8 cellular contexts compared by ENCODE assay signal in genomic region chr18:50193796-50194622, GRCh38. TPM values are rescaled to one million over a fixed set of nuclear protein-coding genes. Genes with fewer than 3 reads are reported as not detected.
A peak's percentile ranks its signal among the peaks of the same experiment; 100 is the strongest.
DNase-seq lines count a peak whose midpoint lies in the region; ATAC-seq and TF ChIP-seq lines count a peak whose summit lies in the region.

No MANE protein-coding gene starts in this region.

- peaks cover 17% of the 10 kb centered on the region for H3K4me1 Mint-ChIP-seq in activated naive CD8-positive, alpha-beta T cell (ENCODE audit: low read depth)
- H3K4me1 Mint-ChIP-seq in activated naive CD8-positive, alpha-beta T cell treated with anti-CD3 and anti-CD28 coated beads, Interleukin-2, amount 50 U/mL, for 24 hours, result peaks cover 28% of the 10 kb centered on the region
- peaks cover 14% of the 10 kb centered on the region for H3K4me1 Mint-ChIP-seq in activated CD8-positive, alpha-beta T cell treated with anti-CD3 and anti-CD28 coated beads for 36 hours (ENCODE audit: low read depth)

- no peak for TF ChIP-seq POLR2A in transverse colon (IDR thresholded peaks at IDR 0.05)

- CTCF ChIA-PET in activated CD8-positive, alpha-beta T cell treated with anti-CD3 and anti-CD28 coated beads for 36 hours (lab: Charles Lee), result interaction anchor here (0.8 to 2.9 kb wide), 11 partner anchors 7 to 294 kb away, joined by 3 to 10 read pairs (median 4); no protein-coding TSS in a partner anchor

- no peak for ATAC-seq in activated naive CD8-positive, alpha-beta T cell treated with anti-CD3 and anti-CD28 coated beads, Interleukin-2, amount 50 U/mL, for 24 hours
- ATAC-seq in activated CD8-positive, alpha-beta T cell treated with anti-CD3 and anti-CD28 coated beads for 36 hours, result no peak

- H3K27ac Mint-ChIP-seq in activated naive CD8-positive, alpha-beta T cell, result no peak overlapping the region
- H3K27ac Mint-ChIP-seq in activated naive CD8-positive, alpha-beta T cell treated with anti-CD3 and anti-CD28 coated beads, Interleukin-2, amount 50 U/mL, for 24 hours, result no peak overlapping the region
- H3K27ac Mint-ChIP-seq in activated CD8-positive, alpha-beta T cell treated with anti-CD3 and anti-CD28 coated beads for 36 hours, result no peak overlapping the region

- in situ Hi-C loops in transverse colon (cut with MboI; ENCODE audit: low pct_ligation_motif_present in 1 of 4, low pct_unique_long_range_greater_than_20kb in 1 of 4, low sequenced_read_pairs in 3 of 4), result loop anchor here in 2 of 4 donors (10.0 kb wide), 2 partner anchors 79 to 179 kb away; no protein-coding TSS in a partner anchor

- H3K4me3 Mint-ChIP-seq in activated naive CD8-positive, alpha-beta T cell, result peak overlapping the region; percentile 55
- no peak overlapping the region for H3K4me3 Mint-ChIP-seq in activated naive CD8-positive, alpha-beta T cell treated with anti-CD3 and anti-CD28 coated beads, Interleukin-2, amount 50 U/mL, for 24 hours
- peak overlapping the region; percentile 31 for H3K4me3 Mint-ChIP-seq in activated CD8-positive, alpha-beta T cell treated with anti-CD3 and anti-CD28 coated beads for 36 hours

- H3K4me3 ChIP-seq in transverse colon, result peak overlapping the region; percentile 57 to 89 (median 72)

- H3K36me3 Mint-ChIP-seq in activated naive CD8-positive, alpha-beta T cell, result no peaks in the 10 kb centered on the region
- H3K36me3 Mint-ChIP-seq in activated naive CD8-positive, alpha-beta T cell treated with anti-CD3 and anti-CD28 coated beads, Interleukin-2, amount 50 U/mL, for 24 hours (ENCODE audit: low read depth), result no peaks in the 10 kb centered on the region
- H3K36me3 Mint-ChIP-seq in activated CD8-positive, alpha-beta T cell treated with anti-CD3 and anti-CD28 coated beads for 36 hours (ENCODE audit: low read depth), result no peaks in the 10 kb centered on the region

- POLR2A ChIA-PET in activated CD8-positive, alpha-beta T cell treated with anti-CD3 and anti-CD28 coated beads for 36 hours (lab: Charles Lee), result no interaction called here

- intact Hi-C loops in activated CD8-positive, alpha-beta T cell treated with anti-CD3 and anti-CD28 coated beads for 36 hours (cut with micrococcal nuclease), result no loop called here
- intact Hi-C loops in transverse colon (cut with DNase I; ENCODE audit: low total_unique reads), result no loop called here

- peaks cover 0 to 35% (median 13%) of the 10 kb centered on the region in 4 donors for H3K4me1 ChIP-seq in transverse colon

- H3K36me3 ChIP-seq in transverse colon, result no peaks in the 10 kb centered on the region

- WGBS in transverse colon (ENCODE audit: low coverage in 1 of 2), 2 donors, result 7% methylated on average over 66 of the region's 68 CpGs; no CpG with 5 or more reads in 1 of the 2 donors

- H3K9me3 Mint-ChIP-seq in activated naive CD8-positive, alpha-beta T cell (ENCODE audit: low read depth), result no peaks in the 10 kb centered on the region
- H3K9me3 Mint-ChIP-seq in activated naive CD8-positive, alpha-beta T cell treated with anti-CD3 and anti-CD28 coated beads, Interleukin-2, amount 50 U/mL, for 24 hours, result no peaks in the 10 kb centered on the region
- H3K9me3 Mint-ChIP-seq in activated CD8-positive, alpha-beta T cell treated with anti-CD3 and anti-CD28 coated beads for 36 hours, result no peaks in the 10 kb centered on the region

- no peak for TF ChIP-seq CTCF in activated CD8-positive, alpha-beta T cell treated with anti-CD3 and anti-CD28 coated beads for 36 hours (IDR thresholded peaks at IDR 0.05)
- TF ChIP-seq CTCF in transverse colon (IDR thresholded peaks at IDR 0.05), result no peak

- DNase-seq in activated naive CD8-positive, alpha-beta T cell treated with anti-CD3 and anti-CD28 coated beads, Interleukin-2, amount 50 U/mL, for 24 hours, result no peak
- no peak for DNase-seq in activated CD8-positive, alpha-beta T cell treated with anti-CD3 and anti-CD28 coated beads for 36 hours
- DNase-seq in left kidney (ENCODE audit: low read depth, low spot score) (peak; percentile 44), transverse colon (peak; percentile 47), DMS114 treated with DMSO at 0.1 percent for 48 hours (lab: John Stamatoyannopoulos, UW; ENCODE audit: unreplicated experiment) (no peak), mucosa of gallbladder (ENCODE audit: low spot score) (no peak), NCI-H510A (lab: John Stamatoyannopoulos, UW) (no peak)

- no peaks in the 10 kb centered on the region for H3K9me3 ChIP-seq in transverse colon

- peak overlapping the region; percentile 72 to 95 (median 92) for H3K27ac ChIP-seq in transverse colon

- H3K27me3 Mint-ChIP-seq in activated naive CD8-positive, alpha-beta T cell, result peaks cover 39% of the 10 kb centered on the region
- H3K27me3 Mint-ChIP-seq in activated naive CD8-positive, alpha-beta T cell treated with anti-CD3 and anti-CD28 coated beads, Interleukin-2, amount 50 U/mL, for 24 hours, result peaks cover 78% of the 10 kb centered on the region
- peaks cover 68% of the 10 kb centered on the region for H3K27me3 Mint-ChIP-seq in activated CD8-positive, alpha-beta T cell treated with anti-CD3 and anti-CD28 coated beads for 36 hours

- peaks cover 52% of the 10 kb centered on the region for H3K27me3 ChIP-seq in transverse colon

- no peak for TF ChIP-seq EP300 in transverse colon (IDR thresholded peaks at IDR 0.05; ENCODE audit: low read depth)

RNA-seq across cellular contexts. Expression of gene MYO5B, which starts 0.9 kb away (rescaled TPM):
- under 1 TPM in 1 of 2 experiments, not detected in 1; 0.09 TPM for total RNA-seq in activated CD8-positive, alpha-beta T cell treated with anti-CD3 and anti-CD28 coated beads for 36 hours
- total RNA-seq in transverse colon, result 100 to 1,000 TPM in 3 of 4 donors, 10 to 100 TPM in 1; 96.7 to 144 (median 114) TPM
- total RNA-seq in mucosa of gallbladder, result 63.1 TPM

Comparison
In these comparisons a context has a peak if more than half of its experiments do, and no peak if none do; other contexts are left out.
1. DNase-seq: peak in left kidney (single experiment) and transverse colon (single experiment); none in activated naive CD8-positive, alpha-beta T cell treated with anti-CD3 and anti-CD28 coated beads, Interleukin-2, amount 50 U/mL, for 24 hours (single experiment), activated CD8-positive, alpha-beta T cell treated with anti-CD3 and anti-CD28 coated beads for 36 hours (single experiment), DMS114 treated with DMSO at 0.1 percent for 48 hours (single experiment), mucosa of gallbladder (single experiment) and NCI-H510A (single experiment).
2. RNA of gene MYO5B, which starts 0.9 kb away (total RNA-seq): 96.7 to 144 TPM in transverse colon and 63.1 TPM in mucosa of gallbladder (single experiment); 0.09 TPM in activated CD8-positive, alpha-beta T cell treated with anti-CD3 and anti-CD28 coated beads for 36 hours; every median in the first group is over 10 times any median in the second.